8 cellular contexts compared by ENCODE assay signal in genomic region chr20:9966966-9967365, GRCh38.
A peak's percentile ranks its signal among the peaks of the same experiment; 100 is the strongest.
DNase-seq lines count a peak whose midpoint lies in the region; ATAC-seq, FAIRE-seq and TF ChIP-seq lines count a peak whose summit lies in the region.
"Had no signal": no experiment of that assay in that cellular context is flagged by ENCODE, and none has a peak within 500 bp of the region (broad histone marks: within the 10 kb centered on the region; RNA-seq: fewer than 3 reads in every experiment).

No MANE protein-coding gene starts in this region.

- no peak overlapping the region for H3K27ac ChIP-seq in pancreas

- H3K9me3 ChIP-seq in pancreas = no peaks in the 10 kb centered on the region

- no peaks in the 10 kb centered on the region for H3K27me3 ChIP-seq in pancreas

- H3K36me3 ChIP-seq in pancreas = no peaks in the 10 kb centered on the region

- H3K4me3 ChIP-seq in pancreas = no peak overlapping the region

- no peak for FAIRE-seq in pancreas (lab: Jason Lieb, UNC)

- no peaks in the 10 kb centered on the region for H3K4me1 ChIP-seq in pancreas

- peak in 3 of 4 donors; percentile 57 to 59 (median 58) for ATAC-seq in pancreas
- no peak for ATAC-seq in omental fat pad (ENCODE audit: low FRiP score)
- no peak for ATAC-seq in HG03442 (IDR thresholded peaks at IDR 0.05; ENCODE audit: unreplicated experiment)

- intact Hi-C loops in pancreas (cut with DNase I) = no loop called here
- intact Hi-C loops in posterior cingulate gyrus (cut with DNase I) = loop anchor here (10.0 kb wide), 1 partner anchor 562 kb away; no protein-coding TSS in a partner anchor

- WGBS in pancreas, 2 donors = 25 to 27% methylated on average over 7 of the region's 7 CpGs

- DNase-seq in NCI-H460 (ENCODE audit: extremely low read depth, low read depth) (peak; percentile 16), cerebellum (ENCODE audit: low spot score) (peak; percentile 37), pancreas (no peak), omental fat pad (ENCODE audit: low spot score) (no peak), posterior cingulate gyrus (no peak)
- DNase-seq: amniotic stem cell had no signal

- TF ChIP-seq CTCF in GM12873 (IDR thresholded peaks at IDR 0.05; ENCODE audit: insufficient read depth, low read depth, low read length, missing control alignments) = peak; percentile 37
- TF ChIP-seq CTCF in pancreas (IDR thresholded peaks at IDR 0.05) = peak in 1 of 4 donors; percentile 17
- TF ChIP-seq CTCF in omental fat pad (IDR thresholded peaks at IDR 0.05) = no peak

Comparison
In these comparisons a context has a peak if more than half of its experiments do, and no peak if none do; other contexts are left out.
1. DNase-seq: peak in NCI-H460 (single experiment) and cerebellum (single experiment); none in pancreas (0 of 6), omental fat pad (single experiment) and posterior cingulate gyrus (0 of 10).
2. ATAC-seq: peak in pancreas (3 of 4); none in omental fat pad (single experiment) and HG03442 (single experiment).